ENCODE assay signal across 26 cellular contexts in the genomic region with DNA sequence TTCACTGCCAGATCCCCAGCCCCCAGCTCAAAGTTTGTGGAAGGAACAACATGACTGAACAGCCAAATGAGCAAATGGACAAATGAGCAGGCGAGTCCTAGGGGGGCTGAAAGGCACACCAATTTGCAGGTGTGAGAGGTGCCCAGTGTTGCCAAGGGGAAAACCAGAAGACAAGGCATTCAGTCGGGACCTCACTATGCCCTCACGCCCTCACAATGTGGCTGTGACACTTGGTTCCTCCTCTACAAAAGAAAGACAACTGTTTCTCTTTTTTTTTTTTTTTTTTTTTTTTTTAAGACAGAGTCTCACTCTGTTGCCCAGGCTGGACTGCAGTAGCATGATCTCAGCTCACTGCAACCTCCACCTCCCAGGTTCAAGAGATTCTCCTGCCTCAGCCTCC. TPM values are rescaled to one million over a fixed set of nuclear protein-coding genes. Genes with fewer than 3 reads are reported as not detected.
DNase-seq lines count a peak whose midpoint lies in the region; ATAC-seq, FAIRE-seq and TF ChIP-seq lines count a peak whose summit lies in the region.
"Had no signal": no experiment of that assay in that cellular context is flagged by ENCODE, and none has a peak within 500 bp of the region (broad histone marks: within the 10 kb centered on the region; RNA-seq: fewer than 3 reads in every experiment).

No MANE protein-coding gene starts in this region.

- H3K9me3 Mint-ChIP-seq in activated naive CD4-positive, alpha-beta T cell treated with anti-CD3 and anti-CD28 coated beads, Interleukin-2, amount 50 U/mL, for 72 hours: no peaks in the 10 kb centered on the region
- H3K9me3 Mint-ChIP-seq in activated naive CD4-positive, alpha-beta T cell treated with anti-CD3 and anti-CD28 coated beads, Interleukin-2, amount 10 ng/mL, durations not matched to agents 7 days and 5 days: no peaks in the 10 kb centered on the region
- H3K9me3 Mint-ChIP-seq in astrocyte (ENCODE audit: unreplicated experiment): peaks cover 2% of the 10 kb centered on the region
- no peaks in the 10 kb centered on the region for H3K9me3 Mint-ChIP-seq in stimulated activated memory B cell treated with anti-CD40 and anti-IgM and Interleukin-4, amounts not matched to agents 10 μg/mL and 1 μg/mL and 100 μg/mL, for 72 hours
- H3K9me3 Mint-ChIP-seq: WTC11 had no signal

- H3K27me3 ChIP-seq in Karpas-422 (ENCODE audit: low read length): no peaks in the 10 kb centered on the region
- no peaks in the 10 kb centered on the region for H3K27me3 ChIP-seq in astrocyte (ENCODE audit: insufficient read depth, low read length)
- no peaks in the 10 kb centered on the region for H3K27me3 ChIP-seq in ovary
- H3K27me3 ChIP-seq: foreskin keratinocyte, hepatocyte, MG63, testis had no signal

- H3K36me3 Mint-ChIP-seq in activated naive CD4-positive, alpha-beta T cell treated with anti-CD3 and anti-CD28 coated beads, Interleukin-2, amount 50 U/mL, for 72 hours: peaks cover 17 to 30% of the 10 kb centered on the region in 2 donors
- H3K36me3 Mint-ChIP-seq in activated naive CD4-positive, alpha-beta T cell treated with anti-CD3 and anti-CD28 coated beads, Interleukin-2, amount 10 ng/mL, durations not matched to agents 7 days and 5 days: peaks cover 44% of the 10 kb centered on the region
- H3K36me3 Mint-ChIP-seq in astrocyte (ENCODE audit: low read depth, unreplicated experiment): peaks cover 21% of the 10 kb centered on the region
- peaks cover 90% of the 10 kb centered on the region for H3K36me3 Mint-ChIP-seq in stimulated activated memory B cell treated with anti-CD40 and anti-IgM and Interleukin-4, amounts not matched to agents 10 μg/mL and 1 μg/mL and 100 μg/mL, for 72 hours

- H2AFZ ChIP-seq in Karpas-422 (ENCODE audit: low read length) (no peak overlapping the region), astrocyte (ENCODE audit: low read depth, low read length) (no peak overlapping the region)
- H2AFZ ChIP-seq: hepatocyte, parathyroid adenoma had no signal

- 86 to 97% (median 91%) methylated on average over 3 of the region's 3 CpGs for WGBS in ovary, 3 donors

- intact Hi-C loops in ovary (cut with DNase I): loop anchor here in 3 of 4 donors (5.0 to 10.0 kb wide), 4 partner anchors 46 to 112 kb away; no protein-coding TSS in a partner anchor

- TF ChIP-seq POLR2A in ovary (IDR thresholded peaks at IDR 0.05): no peak

- DNase-seq in activated naive CD4-positive, alpha-beta T cell treated with anti-CD3 and anti-CD28 coated beads, Interleukin-2, amount 50 U/mL, for 72 hours (ENCODE audit: low spot score in 2 of 2): no peak
- DNase-seq in activated naive CD4-positive, alpha-beta T cell treated with anti-CD3 and anti-CD28 coated beads, Interleukin-2, amount 10 ng/mL, durations not matched to agents 7 days and 5 days: no peak
- DNase-seq in Karpas-422 (peak; percentile 61), astrocyte (ENCODE audit: low read depth) (no peak), NCI-H82 (lab: John Stamatoyannopoulos, UW) (no peak), ovary (no peak)
- DNase-seq: ACHN; activated effector memory CD4-positive, alpha-beta T cell treated with Interleukin-2 at 50 U/mL for 16 hours; CD4-positive, alpha-beta memory T cell; erythroblast; foreskin keratinocyte; IMR-90; MG63; NCI-H748 treated with DMSO at 0.1 percent for 48 hours; SIG-M5; testis had no signal

- H3K27me3 Mint-ChIP-seq in activated naive CD4-positive, alpha-beta T cell treated with anti-CD3 and anti-CD28 coated beads, Interleukin-2, amount 10 ng/mL, durations not matched to agents 7 days and 5 days: no peaks in the 10 kb centered on the region
- H3K27me3 Mint-ChIP-seq in astrocyte (ENCODE audit: low read depth, unreplicated experiment): no peaks in the 10 kb centered on the region
- H3K27me3 Mint-ChIP-seq in stimulated activated memory B cell treated with anti-CD40 and anti-IgM and Interleukin-4, amounts not matched to agents 10 μg/mL and 1 μg/mL and 100 μg/mL, for 72 hours: no peaks in the 10 kb centered on the region
- H3K27me3 Mint-ChIP-seq: CD4-positive, alpha-beta memory T cell had no signal

- H3K79me2 ChIP-seq in Karpas-422 (ENCODE audit: low read length): peaks cover 14% of the 10 kb centered on the region
- H3K79me2 ChIP-seq in astrocyte (ENCODE audit: insufficient read depth, low read length): no peaks in the 10 kb centered on the region
- H3K79me2 ChIP-seq: hepatocyte had no signal

- H3K9ac ChIP-seq in Karpas-422 (ENCODE audit: low read length): peak overlapping the region; percentile 10; the same call in 1 of the 2 replicates
- H3K9ac ChIP-seq in astrocyte (ENCODE audit: low read length): no peak overlapping the region
- H3K9ac ChIP-seq: parathyroid adenoma had no signal

- no peaks in the 10 kb centered on the region for H3K9me3 ChIP-seq in Karpas-422 (ENCODE audit: low read length)
- no peaks in the 10 kb centered on the region for H3K9me3 ChIP-seq in astrocyte (ENCODE audit: insufficient read depth, low read depth, low read length)
- H3K9me3 ChIP-seq in ovary: no peaks in the 10 kb centered on the region
- H3K9me3 ChIP-seq: MG63, testis had no signal

- TF ChIP-seq CTCF in astrocyte (IDR thresholded peaks at IDR 0.05; ENCODE audit: insufficient read depth, low read depth, low read length): no peak
- no peak for TF ChIP-seq CTCF in ovary (IDR thresholded peaks at IDR 0.05)

- no peak for FAIRE-seq in astrocyte (lab: Jason Lieb, UNC)
- FAIRE-seq: bronchial epithelial cell, GM12878, islet of Langerhans had no signal

- ATAC-seq in activated naive CD4-positive, alpha-beta T cell treated with anti-CD3 and anti-CD28 coated beads, Interleukin-2, amount 50 U/mL, for 72 hours: no peak
- ATAC-seq in stimulated activated memory B cell treated with anti-CD40 and anti-IgM and Interleukin-4, amounts not matched to agents 10 μg/mL and 1 μg/mL and 100 μg/mL, for 72 hours: peak; percentile 71
- no peak for ATAC-seq in HG02759 (IDR thresholded peaks at IDR 0.05; ENCODE audit: unreplicated experiment)
- ATAC-seq: foreskin keratinocyte, WTC11 had no signal

- H3K27ac ChIP-seq in Karpas-422 (ENCODE audit: low read length): peak overlapping the region; percentile 69
- no peak overlapping the region for H3K27ac ChIP-seq in astrocyte (ENCODE audit: low read depth, low read length)
- no peak overlapping the region for H3K27ac ChIP-seq in ovary
- H3K27ac ChIP-seq: foreskin keratinocyte, hepatocyte, parathyroid adenoma had no signal

- no peaks in the 10 kb centered on the region for H3K9me2 ChIP-seq in Karpas-422 (replicated peaks; ENCODE audit: insufficient read depth, low read length)

- H3K4me2 ChIP-seq in Karpas-422 (ENCODE audit: low read depth, low read length, poor library complexity, severe bottlenecking): no peak overlapping the region
- no peak overlapping the region for H3K4me2 ChIP-seq in astrocyte (ENCODE audit: low read length)
- H3K4me2 ChIP-seq: hepatocyte had no signal

- H4K20me1 ChIP-seq in Karpas-422 (ENCODE audit: insufficient read depth, low read depth, low read length) (no peaks in the 10 kb centered on the region), astrocyte (ENCODE audit: insufficient read depth, low read length) (peaks cover 33% of the 10 kb centered on the region)

- no peak overlapping the region for H3K4me3 Mint-ChIP-seq in activated naive CD4-positive, alpha-beta T cell treated with anti-CD3 and anti-CD28 coated beads, Interleukin-2, amount 10 ng/mL, durations not matched to agents 7 days and 5 days
- no peak overlapping the region for H3K4me3 Mint-ChIP-seq in astrocyte (ENCODE audit: unreplicated experiment)
- peak overlapping the region; percentile 30 for H3K4me3 Mint-ChIP-seq in stimulated activated memory B cell treated with anti-CD40 and anti-IgM and Interleukin-4, amounts not matched to agents 10 μg/mL and 1 μg/mL and 100 μg/mL, for 72 hours
- H3K4me3 Mint-ChIP-seq: CD4-positive, alpha-beta memory T cell; WTC11 had no signal

- CTCF ChIA-PET in activated naive CD4-positive, alpha-beta T cell treated with anti-CD3 and anti-CD28 coated beads, Interleukin-2, amount 10 ng/mL, durations not matched to agents 7 days and 5 days (lab: Charles Lee): interaction anchor here (1.0 to 9.8 kb wide), 14 partner anchors 26 to 182 kb away, joined by 3 to 264 read pairs (median 6); no protein-coding TSS in a partner anchor

- H3K27ac Mint-ChIP-seq in activated naive CD4-positive, alpha-beta T cell treated with anti-CD3 and anti-CD28 coated beads, Interleukin-2, amount 50 U/mL, for 72 hours: peak overlapping the region; percentile 78 to 81
- no peak overlapping the region for H3K27ac Mint-ChIP-seq in activated naive CD4-positive, alpha-beta T cell treated with anti-CD3 and anti-CD28 coated beads, Interleukin-2, amount 10 ng/mL, durations not matched to agents 7 days and 5 days
- H3K27ac Mint-ChIP-seq in astrocyte (ENCODE audit: unreplicated experiment): peak overlapping the region; percentile 26
- H3K27ac Mint-ChIP-seq in stimulated activated memory B cell treated with anti-CD40 and anti-IgM and Interleukin-4, amounts not matched to agents 10 μg/mL and 1 μg/mL and 100 μg/mL, for 72 hours: peak overlapping the region; percentile 87
- H3K27ac Mint-ChIP-seq: WTC11 had no signal

- H3K4me3 ChIP-seq in Karpas-422 (ENCODE audit: low read length): no peak overlapping the region
- no peak overlapping the region for H3K4me3 ChIP-seq in astrocyte (ENCODE audit: insufficient read depth, low read depth, low read length)
- no peak overlapping the region for H3K4me3 ChIP-seq in ovary
- H3K4me3 ChIP-seq: GM12878, hepatocyte, MG63, testis had no signal

- H3K36me3 ChIP-seq in Karpas-422 (ENCODE audit: insufficient read depth, low read length): peaks cover 39% of the 10 kb centered on the region
- peaks cover 13% of the 10 kb centered on the region for H3K36me3 ChIP-seq in astrocyte (ENCODE audit: insufficient read depth, low read length)
- no peaks in the 10 kb centered on the region for H3K36me3 ChIP-seq in ovary

- H3K4me1 Mint-ChIP-seq in activated naive CD4-positive, alpha-beta T cell treated with anti-CD3 and anti-CD28 coated beads, Interleukin-2, amount 10 ng/mL, durations not matched to agents 7 days and 5 days: peaks cover 7% of the 10 kb centered on the region
- H3K4me1 Mint-ChIP-seq in astrocyte (ENCODE audit: low read depth, unreplicated experiment): peaks cover 11% of the 10 kb centered on the region
- peaks cover 63% of the 10 kb centered on the region for H3K4me1 Mint-ChIP-seq in stimulated activated memory B cell treated with anti-CD40 and anti-IgM and Interleukin-4, amounts not matched to agents 10 μg/mL and 1 μg/mL and 100 μg/mL, for 72 hours
- H3K4me1 Mint-ChIP-seq: WTC11 had no signal

- no peak for TF ChIP-seq EP300 in ovary (IDR thresholded peaks at IDR 0.05)

- H3K4me1 ChIP-seq in Karpas-422 (ENCODE audit: low read length): peaks cover 28% of the 10 kb centered on the region
- H3K4me1 ChIP-seq in astrocyte (ENCODE audit: insufficient read depth, low read length): peaks cover 7% of the 10 kb centered on the region
- no peaks in the 10 kb centered on the region for H3K4me1 ChIP-seq in ovary (ENCODE audit: insufficient read depth)
- H3K4me1 ChIP-seq: foreskin keratinocyte had no signal

RNA-seq across cellular contexts. Expression of gene TNIP1, which starts 28.0 kb away (rescaled TPM):
- total RNA-seq in activated naive CD4-positive, alpha-beta T cell treated with anti-CD3 and anti-CD28 coated beads, Interleukin-2, amount 50 U/mL, for 72 hours: 100 to 1,000 TPM; 221 to 276 TPM
- total RNA-seq in Karpas-422 (2014; rRNA removed; shearing (Covaris generic); ENCODE audit: low replicate concordance): 106 and 205 TPM in 2 replicates
- 98.5 and 119 TPM in 2 replicates for total RNA-seq in astrocyte
- total RNA-seq in ovary: 10 to 100 TPM; 39.4 to 89.7 (median 69.9) TPM
- polyA plus RNA-seq in ovary: 10 to 100 TPM; 51.0 to 57.6 TPM

RNA-seq across cellular contexts. Expression of gene GPX3, which starts 32.4 kb away (rescaled TPM):
- total RNA-seq in activated naive CD4-positive, alpha-beta T cell treated with anti-CD3 and anti-CD28 coated beads, Interleukin-2, amount 50 U/mL, for 72 hours: under 1 TPM in 1 of 2 donors, not detected in 1; 0.23 TPM
- not detected in 2 replicates for total RNA-seq in Karpas-422 (2014; rRNA removed; shearing (Covaris generic); ENCODE audit: low replicate concordance)
- total RNA-seq in astrocyte (12.2 and 15.6 TPM in 2 replicates), ovary (100 to 1,000 TPM; 110 to 380 (median 269) TPM)
- polyA plus RNA-seq in ovary: 100 to 1,000 TPM; 635 to 827 TPM
- total RNA-seq: activated CD8-positive, alpha-beta memory T cell treated with anti-CD3 and anti-CD28 coated beads for 36 hours; CD4-positive, alpha-beta memory T cell; OCI-LY7 had no signal

Comparison
In these comparisons a context has a peak if more than half of its experiments do, and no peak if none do; other contexts are left out.
1. RNA of gene GPX3, which starts 32.4 kb away (total RNA-seq): 110 to 380 TPM in ovary and 12.2 to 15.6 TPM in astrocyte; 0.23 TPM in activated naive CD4-positive, alpha-beta T cell treated with anti-CD3 and anti-CD28 coated beads, Interleukin-2, amount 50 U/mL, for 72 hours and not detected in Karpas-422; every median in the first group is over 10 times any median in the second.